ENCODE assay signal across 25 cellular contexts in genomic region chr10:75425291-75426079, GRCh38. TPM values are rescaled to one million over a fixed set of nuclear protein-coding genes. Genes with fewer than 3 reads are reported as not detected.
DNase-seq lines count a peak whose midpoint lies in the region; FAIRE-seq and TF ChIP-seq lines count a peak whose summit lies in the region.
"Had no signal": no experiment of that assay in that cellular context is flagged by ENCODE, and none has a peak within 500 bp of the region (broad histone marks: within the 10 kb centered on the region; RNA-seq: fewer than 3 reads in every experiment).

No MANE protein-coding gene starts in this region.

- no peaks in the 10 kb centered on the region for H3K27me3 Mint-ChIP-seq in MCF 10A (ENCODE audit: insufficient read depth, unreplicated experiment)

- no peak overlapping the region for H3K27ac Mint-ChIP-seq in MCF 10A (ENCODE audit: low read depth, unreplicated experiment)
- H3K27ac Mint-ChIP-seq: CD4-positive, CD25-positive, alpha-beta regulatory T cell; CD8-positive, alpha-beta memory T cell had no signal

- H3K4me1 Mint-ChIP-seq in MCF 10A (ENCODE audit: insufficient read depth, unreplicated experiment) = peaks cover 25% of the 10 kb centered on the region
- H3K4me1 Mint-ChIP-seq: CD4-positive, CD25-positive, alpha-beta regulatory T cell had no signal

- dilution Hi-C loops in mammary epithelial cell (cut with HindIII; ENCODE audit: low sequenced_read_pairs) = no loop called here

- H3K27ac ChIP-seq in breast epithelium = no peak overlapping the region
- no peak overlapping the region for H3K27ac ChIP-seq in mammary epithelial cell (ENCODE audit: insufficient read depth, low read depth, low read length)
- no peak overlapping the region for H3K27ac ChIP-seq in sigmoid colon
- H3K27ac ChIP-seq: GM23248 had no signal

- H3K4me1 ChIP-seq in breast epithelium = peaks cover 0 to under 1% of the 10 kb centered on the region in 2 donors
- peaks cover 46% of the 10 kb centered on the region for H3K4me1 ChIP-seq in mammary epithelial cell (ENCODE audit: insufficient read depth, low read length)
- H3K4me1 ChIP-seq in sigmoid colon = peaks cover 0 to 17% (median 6%) of the 10 kb centered on the region in 4 donors

- H2AFZ ChIP-seq in mammary epithelial cell (ENCODE audit: low read depth, low read length) = no peak overlapping the region
- H2AFZ ChIP-seq: GM23248 had no signal

- TF ChIP-seq POLR2A in breast epithelium (IDR thresholded peaks at IDR 0.05) (no peak), sigmoid colon (IDR thresholded peaks at IDR 0.05) (no peak)

- BruUV-seq in MCF 10A (replicated peaks; lab: Mats Ljungman, UMichigan) = no TSS peak
- no TSS peak for BruUV-seq in mammary epithelial cell (replicated peaks; lab: Mats Ljungman, UMichigan)

- no peaks in the 10 kb centered on the region for H3K79me2 ChIP-seq in mammary epithelial cell (ENCODE audit: insufficient read depth, low read length)

- H3K9me3 ChIP-seq in breast epithelium (no peaks in the 10 kb centered on the region), mammary epithelial cell (replicated peaks; ENCODE audit: insufficient read depth, low read length) (no peaks in the 10 kb centered on the region), sigmoid colon (no peaks in the 10 kb centered on the region), MG63 (no peaks in the 10 kb centered on the region)

- TF ChIP-seq CTCF in MCF 10A (IDR thresholded peaks at IDR 0.05; ENCODE audit: unreplicated experiment) = no peak
- no peak for TF ChIP-seq CTCF in breast epithelium (IDR thresholded peaks at IDR 0.05)
- TF ChIP-seq CTCF in mammary epithelial cell (conservative IDR thresholded peaks at IDR 0.05 in 1 of 2, IDR thresholded peaks at IDR 0.05 in 1 of 2; ENCODE audit: extremely low read depth in 1 of 2, insufficient read depth in 1 of 2, low read depth in 1 of 2, low read length in 2 of 2) = no peak
- no peak for TF ChIP-seq CTCF in epithelial cell of esophagus (IDR thresholded peaks at IDR 0.05; ENCODE audit: insufficient read depth, low read depth, low read length, missing control alignments)
- TF ChIP-seq CTCF in sigmoid colon (IDR thresholded peaks at IDR 0.05) = no peak

- no peaks in the 10 kb centered on the region for H3K36me3 Mint-ChIP-seq in MCF 10A (ENCODE audit: insufficient read depth, unreplicated experiment)
- H3K36me3 Mint-ChIP-seq: CD4-positive, CD25-positive, alpha-beta regulatory T cell; CD8-positive, alpha-beta memory T cell had no signal

- TF ChIP-seq EP300 in sigmoid colon (IDR thresholded peaks at IDR 0.05) = no peak

- H3K4me3 Mint-ChIP-seq in MCF 10A (ENCODE audit: unreplicated experiment) = no peak overlapping the region
- H3K4me3 Mint-ChIP-seq: CD4-positive, CD25-positive, alpha-beta regulatory T cell; CD8-positive, alpha-beta memory T cell had no signal

- no peak for FAIRE-seq in frontal cortex (lab: Jason Lieb, UNC)
- FAIRE-seq: D721Med, GM12878, GM19239, H1 had no signal

- in situ Hi-C loops in mammary epithelial cell (cut with MboI; ENCODE audit: low sequenced_read_pairs in 2 of 2) (no loop called here), KBM-7 (cut with MboI; ENCODE audit: low pct_unique_long_range_greater_than_20kb, low sequenced_read_pairs) (no loop called here)

- CTCF ChIA-PET in MCF 10A (lab: Yijun Ruan, JAX) = interaction anchor here (0.6 to 1.1 kb wide), 8 partner anchors 20 to 493 kb away, joined by 3 read pairs; no protein-coding TSS in a partner anchor
- CTCF ChIA-PET in mammary epithelial cell (lab: Charles Lee; ENCODE audit: low non-redundant PET) = interaction anchor here (0.6 kb wide), 1 partner anchor 8 kb away, joined by 3 read pairs; no protein-coding TSS in a partner anchor

- no peaks in the 10 kb centered on the region for H3K27me3 ChIP-seq in breast epithelium
- no peaks in the 10 kb centered on the region for H3K27me3 ChIP-seq in mammary epithelial cell (ENCODE audit: insufficient read depth, low read length)
- no peaks in the 10 kb centered on the region for H3K27me3 ChIP-seq in sigmoid colon
- H3K27me3 ChIP-seq in MG63 = no peaks in the 10 kb centered on the region

- H4K20me1 ChIP-seq in mammary epithelial cell (ENCODE audit: insufficient read depth, low read length) = no peaks in the 10 kb centered on the region

- no peak overlapping the region for H3K4me3 ChIP-seq in breast epithelium
- no peak overlapping the region for H3K4me3 ChIP-seq in mammary epithelial cell (replicated peaks in 1 of 3; ENCODE audit: insufficient read depth in 1 of 3, low read depth in 2 of 3, low read length in 3 of 3)
- no peak overlapping the region for H3K4me3 ChIP-seq in epithelial cell of esophagus (ENCODE audit: low read length)
- H3K4me3 ChIP-seq in sigmoid colon = no peak overlapping the region
- no peak overlapping the region for H3K4me3 ChIP-seq in MG63
- H3K4me3 ChIP-seq: GM12878, GM23248 had no signal

- WGBS in mammary epithelial cell (ENCODE audit: low coverage, missing lambda C conversion rate) = 81% methylated on average over 6 of the region's 6 CpGs
- WGBS in sigmoid colon, 2 donors = 90 to 93% methylated on average over 6 of the region's 6 CpGs

- H3K4me2 ChIP-seq in mammary epithelial cell (ENCODE audit: insufficient read depth, low read depth, low read length) = no peak overlapping the region

- H3K36me3 ChIP-seq in breast epithelium (no peaks in the 10 kb centered on the region), mammary epithelial cell (ENCODE audit: insufficient read depth, low read length) (no peaks in the 10 kb centered on the region), sigmoid colon (no peaks in the 10 kb centered on the region), MG63 (no peaks in the 10 kb centered on the region)

- DNase-seq in MCF 10A (ENCODE audit: unreplicated experiment) (peak; percentile 13), breast epithelium (ENCODE audit: low spot score in 2 of 2) (no peak), mammary epithelial cell (peak; percentile 44), epithelial cell of esophagus (ENCODE audit: low read depth) (peak; percentile 51), sigmoid colon (peak; percentile 17), MG63 (no peak), KBM-7 (no peak), frontal cortex (ENCODE audit: low spot score in 2 of 2) (no peak)
- DNase-seq: C1 segment of cervical spinal cord; CD4-positive, CD25-positive, alpha-beta regulatory T cell; CD8-positive, alpha-beta memory T cell; DMS 273 treated with DMSO at 0.1 percent for 48 hours; DMS79; EL; GDM1; GM23248; H7; HCEC 1CT had no signal

- intact Hi-C loops in MCF 10A (cut with micrococcal nuclease) (no loop called here), breast epithelium (cut with DNase I; ENCODE audit: low total_unique reads) (no loop called here), mammary epithelial cell (cut with micrococcal nuclease) (no loop called here), sigmoid colon (cut with DNase I) (no loop called here)

- no peak overlapping the region for H3K9ac ChIP-seq in mammary epithelial cell (ENCODE audit: insufficient read depth, low read length)
- H3K9ac ChIP-seq: GM23248 had no signal

- POLR2A ChIA-PET in MCF 10A (lab: Yijun Ruan, JAX) = interaction anchor here (0.9 to 1.9 kb wide), 3 partner anchors 13 to 24 kb away, joined by 3 to 14 read pairs (median 3); partner anchors contain the start of gene ZNF503

- H3K9me3 Mint-ChIP-seq in MCF 10A (ENCODE audit: unreplicated experiment) = no peaks in the 10 kb centered on the region

RNA-seq across cellular contexts. Expression of gene LRMDA, which starts 5.9 kb away (rescaled TPM):
- not detected in 2 replicates for total RNA-seq in MCF 10A (2022)
- 10 to 100 TPM in 2 of 3 donors, 1 to 10 TPM in 1; 8.3 to 17.1 (median 11.1) TPM for total RNA-seq in breast epithelium
- under 1 TPM in 1 of 2 donors, not detected in 1; 0.67 TPM for total RNA-seq in mammary epithelial cell
- 0.37 TPM for polyA plus RNA-seq in mammary epithelial cell
- polyA minus RNA-seq in mammary epithelial cell = not detected
- 10 to 100 TPM in 3 of 4 donors, 1 to 10 TPM in 1; 5.7 to 22.2 (median 13.7) TPM for total RNA-seq in sigmoid colon
- polyA plus RNA-seq in sigmoid colon = 1 to 10 TPM; 2.8 to 9.0 (median 4.2) TPM
- 1.3 TPM in 1 of 2 replicates, not detected in the other for total RNA-seq in MG63 (2014; rRNA removed; shearing (Covaris generic); ENCODE audit: low replicate concordance)
- total RNA-seq in frontal cortex = 4.5 TPM
- total RNA-seq: A172; A673; CD8-positive, alpha-beta memory T cell; GM23248; H7 had no signal
- polyA plus RNA-seq: BJ; CD4-positive, CD25-positive, alpha-beta regulatory T cell; CD8-positive, alpha-beta memory T cell had no signal

RNA-seq across cellular contexts. Expression of gene ZNF503, which starts 23.9 kb away (rescaled TPM):
- 7.3 and 8.1 TPM in 2 replicates for total RNA-seq in MCF 10A (2022)
- total RNA-seq in breast epithelium = 10 to 100 TPM in 1 of 3 donors, 1 to 10 TPM in 2; 3.6 to 10.9 (median 7.6) TPM
- 10 to 100 TPM; 14.1 to 33.7 TPM for total RNA-seq in mammary epithelial cell
- 3.8 TPM for polyA plus RNA-seq in mammary epithelial cell
- 0.83 TPM for polyA minus RNA-seq in mammary epithelial cell
- 10 to 100 TPM; 10.0 to 20.3 (median 18.2) TPM for total RNA-seq in sigmoid colon
- polyA plus RNA-seq in sigmoid colon = 1 to 10 TPM; 2.3 to 6.3 (median 5.4) TPM
- 6.2 and 8.8 TPM in 2 replicates for total RNA-seq in MG63 (2014; rRNA removed; shearing (Covaris generic); ENCODE audit: low replicate concordance)
- 1.6 TPM for total RNA-seq in frontal cortex
- total RNA-seq: CD4-positive, CD25-positive, alpha-beta regulatory T cell had no signal
- polyA plus RNA-seq: CD4-positive, CD25-positive, alpha-beta regulatory T cell; CD8-positive, alpha-beta memory T cell had no signal

Comparison
In these comparisons a context has a peak if more than half of its experiments do, and no peak if none do; other contexts are left out.
1. DNase-seq: peak in MCF 10A (single experiment), mammary epithelial cell (single experiment), epithelial cell of esophagus (single experiment) and sigmoid colon (single experiment); none in breast epithelium (0 of 2), MG63 (single experiment), KBM-7 (single experiment) and frontal cortex (0 of 2).